In genomic region chr3:23519548-23520208, GRCh38 we compare ENCODE assay signal across 13 cellular contexts.
DNase-seq lines count a peak whose midpoint lies in the region; ATAC-seq and FAIRE-seq lines count a peak whose summit lies in the region.
"Had no signal": no experiment of that assay in that cellular context is flagged by ENCODE, and none has a peak within 500 bp of the region (broad histone marks: within the 10 kb centered on the region; RNA-seq: fewer than 3 reads in every experiment).

No MANE protein-coding gene starts in this region.

- peak; percentile 86 for ATAC-seq in GM18511 (IDR thresholded peaks at IDR 0.05; ENCODE audit: unreplicated experiment)
- peak; percentile 73 for ATAC-seq in GM21528 (IDR thresholded peaks at IDR 0.05; ENCODE audit: low FRiP score, unreplicated experiment)
- peak; percentile 63 for ATAC-seq in HG03097 (IDR thresholded peaks at IDR 0.05; ENCODE audit: low FRiP score, unreplicated experiment)
- ATAC-seq: gastroesophageal sphincter, left lung had no signal

- peak; percentile 47 for FAIRE-seq in frontal cortex (lab: Jason Lieb, UNC)
- FAIRE-seq: G401.6 had no signal

- intact Hi-C loops in cardiac septum (cut with DNase I): no loop called here

- no peak for DNase-seq in frontal cortex (ENCODE audit: low spot score in 2 of 2)
- DNase-seq in SHP77 treated with DMSO at 0.1 percent for 48 hours (lab: John Stamatoyannopoulos, UW): no peak
- no peak for DNase-seq in COLO829 (ENCODE audit: low spot score)
- no peak for DNase-seq in effector CD4-positive, alpha-beta T cell
- no peak for DNase-seq in cardiac septum (ENCODE audit: low spot score)
- DNase-seq: left lung, NCI-H1105 treated with DMSO at 0.1 percent for 48 hours, NCI-H526 treated with DMSO at 0.1 percent for 48 hours had no signal
